ENCODE assay signal across 12 cellular contexts in the genomic region with DNA sequence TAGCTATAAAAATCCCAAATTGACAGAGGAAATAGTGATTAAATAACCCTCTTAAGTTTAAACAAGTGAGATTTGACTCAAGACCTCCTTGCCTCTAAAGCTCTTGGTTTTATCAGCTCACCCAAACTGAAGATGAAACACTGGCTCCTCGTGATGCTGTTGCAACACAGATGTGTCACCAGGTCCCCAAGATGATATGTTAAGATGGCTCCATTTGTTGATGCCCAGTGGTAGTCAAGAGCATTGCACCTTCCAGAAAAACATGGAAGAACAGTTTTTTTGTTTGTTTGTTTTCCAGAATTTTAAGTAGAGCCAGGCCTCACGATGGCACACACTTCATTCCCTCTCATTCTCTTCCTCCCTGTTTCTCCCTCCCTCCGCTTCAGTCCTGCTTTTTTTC.
A peak's percentile ranks its signal among the peaks of the same experiment; 100 is the strongest.
DNase-seq lines count a peak whose midpoint lies in the region; ATAC-seq and TF ChIP-seq lines count a peak whose summit lies in the region.
"Had no signal": no experiment of that assay in that cellular context is flagged by ENCODE, and none has a peak within 500 bp of the region (broad histone marks: within the 10 kb centered on the region; RNA-seq: fewer than 3 reads in every experiment).

No MANE protein-coding gene starts in this region.

- H3K9me3 Mint-ChIP-seq in CD14-positive monocyte (peaks cover 0 to 6% (median 0%) of the 10 kb centered on the region in 7 donors), osteocyte (ENCODE audit: unreplicated experiment) (no peaks in the 10 kb centered on the region)
- peaks cover 5% of the 10 kb centered on the region for H3K9me3 Mint-ChIP-seq in activated CD4-positive, alpha-beta memory T cell treated with anti-CD3 and anti-CD28 coated beads, Interleukin-2, amount 10 ng/mL, durations not matched to agents 7 days and 5 days
- H3K9me3 Mint-ChIP-seq: activated B cell treated with CpG ODN at 0.5 μM for 24 hours had no signal

- H3K27ac Mint-ChIP-seq in CD14-positive monocyte = no peak overlapping the region
- no peak overlapping the region for H3K27ac Mint-ChIP-seq in activated CD4-positive, alpha-beta memory T cell treated with anti-CD3 and anti-CD28 coated beads, Interleukin-2, amount 10 ng/mL, durations not matched to agents 7 days and 5 days
- no peak overlapping the region for H3K27ac Mint-ChIP-seq in osteocyte (ENCODE audit: unreplicated experiment)

- no CpG with 5 or more reads among the region's 3 CpGs for WGBS in IMR-90 (ENCODE audit: extremely low coverage in 2 of 2, insufficient read length in 1 of 2), 2 experiments
- 75 to 86% methylated on average over 3 of the region's 3 CpGs for WGBS in lower leg skin, 2 donors

- peak overlapping the region; percentile 88 for H2AK5ac ChIP-seq in IMR-90 (ENCODE audit: low read depth, low read length)

- H3K36me3 ChIP-seq in IMR-90 (ENCODE audit: control insufficient read depth, insufficient read depth, low read length) = no peaks in the 10 kb centered on the region
- H3K36me3 ChIP-seq: prostate gland had no signal

- H3K4me3 ChIP-seq in IMR-90 (ENCODE audit: insufficient read depth, low read depth, low read length) = no peak overlapping the region
- H3K4me3 ChIP-seq in fibroblast of pulmonary artery (replicated peaks; ENCODE audit: low read depth, low read length) = no peak overlapping the region
- no peak overlapping the region for H3K4me3 ChIP-seq in lower leg skin (ENCODE audit: low read depth, poor library complexity, severe bottlenecking)
- H3K4me3 ChIP-seq: GM12878, prostate gland had no signal

- no peak overlapping the region for H3K9ac ChIP-seq in IMR-90 (ENCODE audit: low read depth, low read length)

- no peak overlapping the region for H2AK9ac ChIP-seq in IMR-90 (replicated peaks; ENCODE audit: low read depth, low read length, poor library complexity)

- POLR2A ChIA-PET in IMR-90 (lab: Charles Lee; ENCODE audit: unreplicated experiment) = no interaction called here
- POLR2A ChIA-PET in activated CD4-positive, alpha-beta memory T cell treated with anti-CD3 and anti-CD28 coated beads, Interleukin-2, amount 10 ng/mL, durations not matched to agents 7 days and 5 days (lab: Charles Lee) = no interaction called here

- no peak for TF ChIP-seq RAD21 in IMR-90 (IDR thresholded peaks at IDR 0.05; ENCODE audit: low read length)

- ATAC-seq in IMR-90 (ENCODE audit: low read depth) = no peak
- ATAC-seq: GM12878 had no signal

- no peak overlapping the region for H3K56ac ChIP-seq in IMR-90 (ENCODE audit: extremely low read depth, insufficient read depth, low read length)

- intact Hi-C loops in CD14-positive monocyte (cut with micrococcal nuclease) (no loop called here), IMR-90 (cut with micrococcal nuclease) (loop anchor here (10.0 kb wide), 1 partner anchor 654 kb away; a partner anchor contains a TSS), lower leg skin (cut with DNase I; ENCODE audit: low total_unique reads) (no loop called here)

- H2BK120ac ChIP-seq in IMR-90 (ENCODE audit: low read depth, low read length) = peak overlapping the region; percentile 95

- H3K4ac ChIP-seq in IMR-90 (ENCODE audit: low read depth, low read length) = peak overlapping the region; percentile 97

- H2AFZ ChIP-seq in IMR-90 (replicated peaks; ENCODE audit: low read length, poor library complexity) = no peak overlapping the region

- no peak overlapping the region for H3K27ac ChIP-seq in IMR-90 (ENCODE audit: insufficient read depth, low read length)
- H3K27ac ChIP-seq: prostate gland had no signal

- no peak overlapping the region for H3K4me2 ChIP-seq in IMR-90 (ENCODE audit: low read depth, low read length)

- H3K27me3 Mint-ChIP-seq in CD14-positive monocyte (ENCODE audit: low read depth in 3 of 3) (peaks cover 0 to 2% (median 0%) of the 10 kb centered on the region in 3 donors), osteocyte (ENCODE audit: unreplicated experiment) (no peaks in the 10 kb centered on the region)
- H3K27me3 Mint-ChIP-seq in activated CD4-positive, alpha-beta memory T cell treated with anti-CD3 and anti-CD28 coated beads, Interleukin-2, amount 10 ng/mL, durations not matched to agents 7 days and 5 days = no peaks in the 10 kb centered on the region
- H3K27me3 Mint-ChIP-seq: activated B cell treated with CpG ODN at 0.5 μM for 24 hours had no signal

- BruUV-seq in IMR-90 (replicated peaks; lab: Mats Ljungman, UMichigan) = no TSS peak

- H2BK20ac ChIP-seq in IMR-90 (ENCODE audit: low read depth, low read length) = peak overlapping the region; percentile 97

- dilution Hi-C loops in IMR-90 (cut with HindIII; ENCODE audit: low sequenced_read_pairs, unreplicated experiment) = no loop called here

- peak overlapping the region; percentile 80; the same call in 1 of the 2 replicates for H3K14ac ChIP-seq in IMR-90 (replicated peaks; ENCODE audit: low read depth, low read length)

- H3K4me1 Mint-ChIP-seq in CD14-positive monocyte = peaks cover 12% of the 10 kb centered on the region
- H3K4me1 Mint-ChIP-seq in activated CD4-positive, alpha-beta memory T cell treated with anti-CD3 and anti-CD28 coated beads, Interleukin-2, amount 10 ng/mL, durations not matched to agents 7 days and 5 days = no peaks in the 10 kb centered on the region
- peaks cover 3% of the 10 kb centered on the region for H3K4me1 Mint-ChIP-seq in osteocyte (ENCODE audit: unreplicated experiment)

- H2BK5ac ChIP-seq in IMR-90 (ENCODE audit: low read depth, low read length, poor library complexity, severe bottlenecking) = peak overlapping the region; percentile 91

- TF ChIP-seq POLR2A in IMR-90 (IDR thresholded peaks at IDR 0.05; ENCODE audit: low read depth, low read length) (no peak), lower leg skin (IDR thresholded peaks at IDR 0.05) (no peak)

- H4K20me1 ChIP-seq in IMR-90 (ENCODE audit: insufficient read depth, low read length) = no peaks in the 10 kb centered on the region

- peak overlapping the region; percentile 100; the same call in 1 of the 2 replicates for H4K5ac ChIP-seq in IMR-90 (ENCODE audit: low read depth, low read length)

- H3K36me3 Mint-ChIP-seq in CD14-positive monocyte = no peaks in the 10 kb centered on the region
- H3K36me3 Mint-ChIP-seq in activated CD4-positive, alpha-beta memory T cell treated with anti-CD3 and anti-CD28 coated beads, Interleukin-2, amount 10 ng/mL, durations not matched to agents 7 days and 5 days (ENCODE audit: low read depth) = no peaks in the 10 kb centered on the region
- H3K36me3 Mint-ChIP-seq in osteocyte (ENCODE audit: unreplicated experiment) = no peaks in the 10 kb centered on the region

- H3K4me3 Mint-ChIP-seq in CD14-positive monocyte (no peak overlapping the region), osteocyte (ENCODE audit: unreplicated experiment) (no peak overlapping the region)
- no peak overlapping the region for H3K4me3 Mint-ChIP-seq in activated CD4-positive, alpha-beta memory T cell treated with anti-CD3 and anti-CD28 coated beads, Interleukin-2, amount 10 ng/mL, durations not matched to agents 7 days and 5 days
- H3K4me3 Mint-ChIP-seq: activated B cell treated with CpG ODN at 0.5 μM for 24 hours had no signal

- peak overlapping the region; percentile 89 for H4K91ac ChIP-seq in IMR-90 (ENCODE audit: insufficient read depth, low read depth, low read length)

- peak overlapping the region; percentile 99 for H2BK15ac ChIP-seq in IMR-90 (ENCODE audit: low read depth, low read length)

- in situ Hi-C loops in IMR-90 (cut with MboI; ENCODE audit: low sequenced_read_pairs) (no loop called here), SK-MEL-5 (cut with HindIII; ENCODE audit: low pct_unique_long_range_greater_than_20kb, low sequenced_read_pairs) (no loop called here)

- no peaks in the 10 kb centered on the region for H3K79me1 ChIP-seq in IMR-90 (ENCODE audit: low read depth in 1 of 2, low read length in 2 of 2)

- peaks cover 7% of the 10 kb centered on the region for H3K9me1 ChIP-seq in IMR-90 (ENCODE audit: insufficient read depth, low read length)

- TF ChIP-seq CTCF in CD14-positive monocyte (IDR thresholded peaks at IDR 0.05) = peak; percentile 26
- TF ChIP-seq CTCF in IMR-90 (conservative IDR thresholded peaks at IDR 0.05; ENCODE audit: low read depth, low read length) = 0 out of 2 replicates have a peak, but pooled peaks have one; percentile 6
- peak; percentile 15 for TF ChIP-seq CTCF in fibroblast of pulmonary artery (IDR thresholded peaks at IDR 0.05; ENCODE audit: low read length, missing control alignments)
- no peak for TF ChIP-seq CTCF in osteocyte (IDR thresholded peaks at IDR 0.05)
- TF ChIP-seq CTCF in lower leg skin (IDR thresholded peaks at IDR 0.05) = no peak

- H3K23ac ChIP-seq in IMR-90 (ENCODE audit: low read depth, low read length) = no peak overlapping the region

- peaks cover 10% of the 10 kb centered on the region for H3K4me1 ChIP-seq in IMR-90 (ENCODE audit: control insufficient read depth, insufficient read depth, low read length)
- H3K4me1 ChIP-seq: prostate gland had no signal

- peak overlapping the region; percentile 100; the same call in 1 of the 2 replicates for H3K18ac ChIP-seq in IMR-90 (ENCODE audit: low read depth, low read length)

- CTCF ChIA-PET in IMR-90 (lab: Yijun Ruan, JAX) = interaction anchor here (0.6 kb wide), 1 partner anchor 174 kb away, joined by 4 read pairs; no protein-coding TSS in a partner anchor
- CTCF ChIA-PET in activated CD4-positive, alpha-beta memory T cell treated with anti-CD3 and anti-CD28 coated beads, Interleukin-2, amount 10 ng/mL, durations not matched to agents 7 days and 5 days (lab: Charles Lee) = no interaction called here

- no peaks in the 10 kb centered on the region for H3K9me3 ChIP-seq in IMR-90 (ENCODE audit: control insufficient read depth, insufficient read depth, low read length)
- H3K9me3 ChIP-seq: prostate gland had no signal

- no peaks in the 10 kb centered on the region for H3K27me3 ChIP-seq in IMR-90 (ENCODE audit: control insufficient read depth, insufficient read depth, low read length)

- DNase-seq in CD14-positive monocyte (ENCODE audit: low spot score) (no peak), IMR-90 (no peak), SK-MEL-5 (ENCODE audit: low read depth, low spot score) (peak; percentile 0), fibroblast of pulmonary artery (ENCODE audit: low read depth) (no peak), osteocyte (ENCODE audit: extremely low spot score, unreplicated experiment) (no peak), NCI-H510A treated with DMSO at 0.1 percent for 48 hours (lab: John Stamatoyannopoulos, UW) (no peak), lower leg skin (ENCODE audit: low spot score in 2 of 2) (no peak)
- no peak for DNase-seq in activated CD4-positive, alpha-beta memory T cell treated with anti-CD3 and anti-CD28 coated beads, Interleukin-2, amount 10 ng/mL, durations not matched to agents 7 days and 5 days
- DNase-seq: activated B cell treated with CpG ODN at 0.5 μM for 24 hours, activated gamma-delta T cell treated with Interleukin-2 at 50 U/mL for 16 hours had no signal

- H4K8ac ChIP-seq in IMR-90 (ENCODE audit: low read depth in 2 of 2, low read length in 2 of 2) = peak overlapping the region; percentile 91 to 94

TF ChIP-seq in IMR-90, 13 proteins besides CTCF, POLR2A, EP300 and RAD21 (continues in another document):
- no peak for TF ChIP-seq MAFK (IDR thresholded peaks at IDR 0.05; ENCODE audit: low read depth, low read length)
- no peak for TF ChIP-seq FOS (IDR thresholded peaks at IDR 0.05; ENCODE audit: low read depth, low read length)
- 0 out of 2 replicates have a peak, but pooled peaks have one; percentile 12 for TF ChIP-seq CEBPB (IDR thresholded peaks at IDR 0.05; ENCODE audit: low read depth, low read length)
- TF ChIP-seq RFX5 (IDR thresholded peaks at IDR 0.05; ENCODE audit: low read depth, low read length) = no peak

Comparison
In these comparisons a context has a peak if more than half of its experiments do, and no peak if none do; other contexts are left out.
1. CTCF ChIP-seq: peak in CD14-positive monocyte (single experiment), IMR-90 (single experiment) and fibroblast of pulmonary artery (single experiment); none in osteocyte (single experiment) and lower leg skin (0 of 3).